In the genomic region with DNA sequence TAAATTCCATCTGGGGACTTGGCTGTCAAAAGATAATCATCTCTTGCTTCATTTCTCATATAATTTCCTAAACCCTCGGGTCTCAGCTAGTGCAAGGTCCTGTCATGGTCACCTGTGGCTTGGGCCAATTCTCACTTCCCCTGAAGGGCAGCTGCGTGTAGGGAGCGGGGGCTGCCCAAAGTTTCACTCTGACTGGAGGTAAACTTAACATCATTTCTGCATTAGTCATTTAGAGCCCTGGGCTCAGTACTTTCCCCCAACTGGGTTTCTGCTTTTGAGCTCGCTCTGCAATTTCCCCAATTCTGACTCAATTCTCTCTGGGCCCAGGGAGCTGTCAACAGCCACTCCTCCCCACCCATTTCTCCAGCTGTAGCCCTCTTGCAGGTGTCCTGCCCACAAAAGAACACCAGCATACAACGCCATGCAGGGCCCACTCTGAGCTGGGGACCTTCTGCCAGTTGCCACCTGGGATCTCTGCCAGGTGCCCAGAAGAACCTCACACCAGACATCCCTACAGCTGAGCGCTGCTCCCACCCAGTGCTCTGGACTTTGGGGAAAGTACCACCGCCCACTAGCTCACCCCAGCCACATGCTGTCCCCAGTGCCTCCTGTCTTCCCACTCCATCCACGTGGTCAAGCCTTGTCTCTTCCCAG, we compare ENCODE assay signal across 8 cellular contexts.
DNase-seq lines count a peak whose midpoint lies in the region; ATAC-seq lines count a peak whose summit lies in the region.

No MANE protein-coding gene starts in this region.

- ATAC-seq in GM18511 (IDR thresholded peaks at IDR 0.05; ENCODE audit: unreplicated experiment): peak; percentile 66
- ATAC-seq in HG02763 (IDR thresholded peaks at IDR 0.05; ENCODE audit: unreplicated experiment): peak; percentile 62

- peak; percentile 91 for DNase-seq in NOMO-1 treated with dmso at 0.1 percent for 144 hours (lab: John Stamatoyannopoulos, UW; ENCODE audit: unreplicated experiment)
- DNase-seq in activated T-cell treated with anti-CD3 and anti-CD28 coated beads for 4 hours: peak; percentile 25
- DNase-seq in globus pallidus (ENCODE audit: low spot score): peak; percentile 63
- peak; percentile 70 to 77 for DNase-seq in stimulated activated CD4-positive, alpha-beta T cell treated with anti-CD3 and anti-CD28 coated beads, Interleukin-2, amount 100 ng/mL, for 24 hours
- no peak for DNase-seq in NCI-H1105 treated with DMSO at 0.1 percent for 48 hours (lab: John Stamatoyannopoulos, UW)
- DNase-seq in cerebellar nuclear complex (lab: John Stamatoyannopoulos, UW): no peak

Comparison
In these comparisons a context has a peak if more than half of its experiments do, and no peak if none do; other contexts are left out.
1. DNase-seq: peak in NOMO-1 treated with dmso at 0.1 percent for 144 hours (single experiment), activated T-cell treated with anti-CD3 and anti-CD28 coated beads for 4 hours (single experiment), globus pallidus (single experiment) and stimulated activated CD4-positive, alpha-beta T cell treated with anti-CD3 and anti-CD28 coated beads, Interleukin-2, amount 100 ng/mL, for 24 hours (2 of 2); none in NCI-H1105 treated with DMSO at 0.1 percent for 48 hours (single experiment) and cerebellar nuclear complex (0 of 2).